Comparison of ENCODE assay signal across 8 cellular contexts in genomic region chr6:42539135-42539534, GRCh38.
"Had no signal": no experiment of that assay in that cellular context is flagged by ENCODE, and none has a peak within 500 bp of the region (broad histone marks: within the 10 kb centered on the region; RNA-seq: fewer than 3 reads in every experiment).

No MANE protein-coding gene starts in this region.

- FAIRE-seq: HTR-8/SVneo had no signal

- ATAC-seq: HCT116 had no signal

- H2AFZ ChIP-seq: GM23248 had no signal

- H3K9me3 ChIP-seq: HAP-1 had no signal

- H3K36me3 ChIP-seq: HAP-1 had no signal

- H3K4me2 ChIP-seq: KMS-11 had no signal

- H3K4me1 ChIP-seq: HAP-1 had no signal

- H3K27ac ChIP-seq: GM23248, KMS-11 had no signal

- H3K9ac ChIP-seq: GM23248, KMS-11 had no signal

- DNase-seq: GM23248, GOT3, H7, KBM-7 had no signal

- H3K4me3 ChIP-seq: GM23248, HAP-1 had no signal
